7 cellular contexts compared by ENCODE assay signal in the genomic region with DNA sequence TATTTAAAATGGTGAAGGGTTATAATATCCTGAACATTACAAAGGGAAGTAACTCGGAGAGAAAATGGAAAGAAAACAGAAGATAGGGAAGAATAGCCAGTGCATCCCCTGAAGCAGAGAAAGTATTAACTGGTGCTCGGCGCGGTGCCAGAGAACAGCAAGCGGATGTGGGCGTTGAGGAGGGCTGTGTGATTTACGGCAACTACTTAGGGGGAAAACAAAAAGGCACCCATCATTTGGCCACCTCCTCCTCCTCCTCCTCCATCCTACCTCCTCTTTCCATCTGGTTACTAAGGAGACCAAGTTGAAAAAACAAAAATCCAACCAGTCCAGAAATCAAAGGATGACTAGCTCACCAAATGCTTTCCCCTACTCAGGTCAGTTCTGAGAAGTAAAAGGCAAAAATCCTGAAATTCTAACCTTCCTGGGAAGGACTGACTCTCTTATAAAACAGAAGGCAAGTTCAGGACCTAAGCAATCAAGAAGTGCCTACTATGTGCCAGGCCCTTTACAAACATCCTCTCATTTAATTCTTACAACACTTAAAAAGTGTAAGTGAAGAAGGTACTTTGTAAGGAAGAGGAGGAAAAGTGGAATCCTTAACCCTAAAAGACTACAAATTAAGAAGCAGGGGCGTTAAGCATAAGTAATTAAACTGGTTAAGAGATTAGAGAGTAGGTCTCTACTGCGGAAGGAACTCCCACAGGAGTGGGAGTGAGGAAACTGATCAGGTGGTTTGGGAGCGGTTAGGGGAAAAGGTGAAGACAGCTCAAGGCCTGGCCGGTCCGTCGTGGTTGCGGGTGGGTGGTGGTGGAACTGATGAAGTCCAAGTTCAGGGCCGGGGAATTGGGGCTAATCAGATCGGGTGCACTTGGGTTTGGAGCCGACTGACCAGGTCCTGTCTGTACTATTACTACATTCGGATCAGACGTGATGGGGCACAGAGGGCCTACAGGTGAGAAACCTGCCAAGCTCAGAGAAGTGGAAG. TPM values are rescaled to one million over a fixed set of nuclear protein-coding genes. Genes with fewer than 3 reads are reported as not detected.
DNase-seq lines count a peak whose midpoint lies in the region; ATAC-seq and TF ChIP-seq lines count a peak whose summit lies in the region.

No MANE protein-coding gene starts in this region.

- DNase-seq in NB4 (ENCODE audit: low read depth) (no peak), erythroblast (lab: John Stamatoyannopoulos, UW) (peak; percentile 47 to 60), natural killer cell (peak; percentile 15), medulla oblongata (ENCODE audit: extremely low spot score) (no peak), putamen (ENCODE audit: low spot score) (no peak)
- peak; percentile 14 to 23 for DNase-seq in activated CD4-positive, alpha-beta T cell treated with anti-CD3 and anti-CD28 coated beads for 4 hours

- peaks cover 35% of the 10 kb centered on the region in 2 donors for H3K4me1 Mint-ChIP-seq in natural killer cell

- peak overlapping the region; percentile 87 to 90 for H3K27ac Mint-ChIP-seq in natural killer cell

- H3K36me3 Mint-ChIP-seq in natural killer cell = peaks cover 6% of the 10 kb centered on the region

- ATAC-seq in GM19023 (IDR thresholded peaks at IDR 0.05; ENCODE audit: unreplicated experiment) = peak; percentile 17
- ATAC-seq in natural killer cell = no peak

- TF ChIP-seq POLR2A in NB4 (IDR thresholded peaks at IDR 0.05; ENCODE audit: extremely low read depth, insufficient read length) = no peak
- no peak for TF ChIP-seq POLR2A in erythroblast (IDR thresholded peaks at IDR 0.05; ENCODE audit: low read length)

- no peaks in the 10 kb centered on the region for H3K9me3 Mint-ChIP-seq in natural killer cell

- H3K4me3 Mint-ChIP-seq in natural killer cell = peak overlapping the region; percentile 98

- intact Hi-C loops in natural killer cell (cut with micrococcal nuclease) = loop anchor here (2.0 kb wide), 1 partner anchor 84 kb away; a partner anchor contains a TSS

- TF ChIP-seq CTCF in NB4 (IDR thresholded peaks at IDR 0.05; ENCODE audit: low read depth, low read length) (no peak), natural killer cell (IDR thresholded peaks at IDR 0.05) (no peak)

- peaks cover 3 to 9% of the 10 kb centered on the region in 2 donors for H3K27me3 Mint-ChIP-seq in natural killer cell (ENCODE audit: low read depth in 2 of 2)

- peak overlapping the region; percentile 96 for H3K4me3 ChIP-seq in NB4 (ENCODE audit: low read depth, low read length)

RNA-seq across cellular contexts. Expression of a gene that starts 1.0 kb away (rescaled TPM):
- 10 to 100 TPM; 24.4 to 27.3 (median 26.9) TPM for total RNA-seq in natural killer cell

Comparison
In these comparisons a context has a peak if more than half of its experiments do, and no peak if none do; other contexts are left out.
1. DNase-seq: peak in activated CD4-positive, alpha-beta T cell treated with anti-CD3 and anti-CD28 coated beads for 4 hours (2 of 2), erythroblast (2 of 2) and natural killer cell (single experiment); none in NB4 (single experiment), medulla oblongata (single experiment) and putamen (single experiment).